ENCODE assay signal across 21 cellular contexts in genomic region chr20:63963784-63964301, GRCh38. TPM values are rescaled to one million over a fixed set of nuclear protein-coding genes. Genes with fewer than 3 reads are reported as not detected.
A peak's percentile ranks its signal among the peaks of the same experiment; 100 is the strongest.
DNase-seq lines count a peak whose midpoint lies in the region; ATAC-seq and TF ChIP-seq lines count a peak whose summit lies in the region.
"Had no signal": no experiment of that assay in that cellular context is flagged by ENCODE, and none has a peak within 500 bp of the region (broad histone marks: within the 10 kb centered on the region; RNA-seq: fewer than 3 reads in every experiment).

No MANE protein-coding gene starts in this region.

- no peak overlapping the region for H3K4me2 ChIP-seq in mammary epithelial cell (ENCODE audit: insufficient read depth, low read depth, low read length)
- H3K4me2 ChIP-seq in osteoblast (ENCODE audit: insufficient read depth, low read length): no peak overlapping the region
- no peak overlapping the region for H3K4me2 ChIP-seq in Karpas-422 (ENCODE audit: low read depth, low read length, poor library complexity, severe bottlenecking)
- H3K4me2 ChIP-seq: A549 had no signal

- no peak for TF ChIP-seq POLR2A in breast epithelium (IDR thresholded peaks at IDR 0.05)

- H3K4me1 Mint-ChIP-seq in glutamatergic neuron (ENCODE audit: low read depth, unreplicated experiment) (no peaks in the 10 kb centered on the region), type B pancreatic cell (ENCODE audit: unreplicated experiment) (no peaks in the 10 kb centered on the region)

- no peak for TF ChIP-seq CTCF in mammary epithelial cell (conservative IDR thresholded peaks at IDR 0.05 in 1 of 2, IDR thresholded peaks at IDR 0.05 in 1 of 2; ENCODE audit: extremely low read depth in 1 of 2, insufficient read depth in 1 of 2, low read depth in 1 of 2, low read length in 2 of 2)
- TF ChIP-seq CTCF in breast epithelium (IDR thresholded peaks at IDR 0.05): no peak
- TF ChIP-seq CTCF in Panc1 (IDR thresholded peaks at IDR 0.05): no peak
- TF ChIP-seq CTCF in glutamatergic neuron (IDR thresholded peaks at IDR 0.05; ENCODE audit: partially characterized antibody, unreplicated experiment): no peak
- no peak for TF ChIP-seq CTCF in osteoblast (IDR thresholded peaks at IDR 0.05; ENCODE audit: extremely low read depth, low read depth, low read length)
- no peak for TF ChIP-seq CTCF in type B pancreatic cell (conservative IDR thresholded peaks at IDR 0.05)

- H3K9ac ChIP-seq in mammary epithelial cell (ENCODE audit: insufficient read depth, low read length): no peak overlapping the region
- no peak overlapping the region for H3K9ac ChIP-seq in Karpas-422 (ENCODE audit: low read length)

- H3K36me3 Mint-ChIP-seq in glutamatergic neuron (ENCODE audit: unreplicated experiment) (no peaks in the 10 kb centered on the region), type B pancreatic cell (no peaks in the 10 kb centered on the region)

- DNase-seq in mammary epithelial cell (no peak), breast epithelium (ENCODE audit: low spot score in 2 of 2) (no peak), Panc1 (ENCODE audit: low read depth, low spot score) (no peak), glutamatergic neuron (peak; percentile 8), osteoblast (ENCODE audit: insufficient read length, low spot score, missing footprints) (peak; percentile 80), Karpas-422 (no peak), OCI-M1 (lab: John Stamatoyannopoulos, UW) (no peak), type B pancreatic cell (ENCODE audit: extremely low spot score, unreplicated experiment) (no peak)
- DNase-seq: DMS53, GDM1, H7, MM.1S, NCI-H1092, NCI-H1436 treated with DMSO at 0.1 percent for 48 hours, NCI-H1930, NCI-H2227 treated with DMSO at 0.1 percent for 48 hours, NCI-H510A, SHP77 treated with DMSO at 0.1 percent for 48 hours had no signal

- H3K4me1 ChIP-seq in mammary epithelial cell (ENCODE audit: insufficient read depth, low read length): peaks cover 4% of the 10 kb centered on the region
- H3K4me1 ChIP-seq in breast epithelium: peaks cover 0 to 8% of the 10 kb centered on the region in 2 donors
- H3K4me1 ChIP-seq in Panc1 (ENCODE audit: control insufficient read depth, insufficient read depth, low read length): peaks cover 5% of the 10 kb centered on the region
- H3K4me1 ChIP-seq in osteoblast (ENCODE audit: insufficient read depth, low read length): peaks cover 6% of the 10 kb centered on the region
- peaks cover 7% of the 10 kb centered on the region for H3K4me1 ChIP-seq in Karpas-422 (ENCODE audit: low read length)

- H3K27me3 ChIP-seq in mammary epithelial cell (ENCODE audit: insufficient read depth, low read length) (no peaks in the 10 kb centered on the region), breast epithelium (no peaks in the 10 kb centered on the region), Panc1 (ENCODE audit: control insufficient read depth, insufficient read depth, low read length) (no peaks in the 10 kb centered on the region), osteoblast (ENCODE audit: insufficient read depth, low read length) (no peaks in the 10 kb centered on the region), Karpas-422 (ENCODE audit: low read length) (no peaks in the 10 kb centered on the region)

- intact Hi-C loops in mammary epithelial cell (cut with micrococcal nuclease) (no loop called here), breast epithelium (cut with DNase I; ENCODE audit: low total_unique reads) (no loop called here), Panc1 (cut with micrococcal nuclease; ENCODE audit: unreplicated experiment) (no loop called here)

- H3K27ac Mint-ChIP-seq in glutamatergic neuron (ENCODE audit: unreplicated experiment) (no peak overlapping the region), type B pancreatic cell (no peak overlapping the region)
- H3K27ac Mint-ChIP-seq: B cell had no signal

- POLR2A ChIA-PET in Panc1 (lab: Charles Lee): no interaction called here

- no peak for ATAC-seq in Panc1
- ATAC-seq: A549 had no signal

- no peak overlapping the region for H3K4me3 ChIP-seq in mammary epithelial cell (replicated peaks in 1 of 3; ENCODE audit: insufficient read depth in 1 of 3, low read depth in 2 of 3, low read length in 3 of 3)
- no peak overlapping the region for H3K4me3 ChIP-seq in breast epithelium
- H3K4me3 ChIP-seq in Panc1 (ENCODE audit: low read depth in 2 of 2, low read length in 2 of 2): no peak overlapping the region
- no peak overlapping the region for H3K4me3 ChIP-seq in osteoblast (ENCODE audit: insufficient read depth, low read length)
- no peak overlapping the region for H3K4me3 ChIP-seq in Karpas-422 (ENCODE audit: low read length)
- H3K4me3 ChIP-seq: A549, SK-N-MC had no signal

- WGBS in mammary epithelial cell (ENCODE audit: low coverage, missing lambda C conversion rate): 92% methylated on average over 13 of the region's 16 CpGs

- H2AFZ ChIP-seq in mammary epithelial cell (ENCODE audit: low read depth, low read length) (no peak overlapping the region), osteoblast (ENCODE audit: low read length) (no peak overlapping the region), Karpas-422 (ENCODE audit: low read length) (no peak overlapping the region)

- BruUV-seq in mammary epithelial cell (replicated peaks; lab: Mats Ljungman, UMichigan) (TSS peak; percentile 13), Panc1 (replicated peaks; lab: Mats Ljungman, UMichigan) (TSS peak; percentile 52)

- H3K79me2 ChIP-seq in mammary epithelial cell (ENCODE audit: insufficient read depth, low read length) (peaks cover 8% of the 10 kb centered on the region), osteoblast (ENCODE audit: insufficient read depth, low read length) (peaks cover 6% of the 10 kb centered on the region), Karpas-422 (ENCODE audit: low read length) (peaks cover 11% of the 10 kb centered on the region)

- no peak overlapping the region for H3K27ac ChIP-seq in mammary epithelial cell (ENCODE audit: insufficient read depth, low read depth, low read length)
- H3K27ac ChIP-seq in breast epithelium: no peak overlapping the region
- no peak overlapping the region for H3K27ac ChIP-seq in Panc1 (ENCODE audit: low read length)
- H3K27ac ChIP-seq in osteoblast (ENCODE audit: low read depth, low read length): no peak overlapping the region
- H3K27ac ChIP-seq in Karpas-422 (ENCODE audit: low read length): no peak overlapping the region
- H3K27ac ChIP-seq: A549, SK-N-MC had no signal

- no peaks in the 10 kb centered on the region for H3K9me2 ChIP-seq in Karpas-422 (replicated peaks; ENCODE audit: insufficient read depth, low read length)

- CTCF ChIA-PET in mammary epithelial cell (lab: Charles Lee; ENCODE audit: low non-redundant PET): no interaction called here
- CTCF ChIA-PET in Panc1 (lab: Charles Lee): no interaction called here

- H3K36me3 ChIP-seq in mammary epithelial cell (ENCODE audit: insufficient read depth, low read length) (no peaks in the 10 kb centered on the region), breast epithelium (peaks cover 8% of the 10 kb centered on the region), Panc1 (ENCODE audit: control insufficient read depth, insufficient read depth, low read length) (no peaks in the 10 kb centered on the region), osteoblast (ENCODE audit: insufficient read depth, low read length) (peaks cover 36% of the 10 kb centered on the region), Karpas-422 (ENCODE audit: insufficient read depth, low read length) (no peaks in the 10 kb centered on the region)

- H3K4me3 Mint-ChIP-seq in glutamatergic neuron (ENCODE audit: unreplicated experiment) (no peak overlapping the region), type B pancreatic cell (no peak overlapping the region)
- H3K4me3 Mint-ChIP-seq: B cell had no signal

- H3K9me3 ChIP-seq in mammary epithelial cell (replicated peaks; ENCODE audit: insufficient read depth, low read length): no peaks in the 10 kb centered on the region
- H3K9me3 ChIP-seq in breast epithelium: peaks cover 0 to 15% of the 10 kb centered on the region in 2 donors
- H3K9me3 ChIP-seq in Panc1 (ENCODE audit: control insufficient read depth, insufficient read depth, low read depth, low read length): no peaks in the 10 kb centered on the region
- H3K9me3 ChIP-seq in osteoblast (ENCODE audit: low read depth, low read length): no peaks in the 10 kb centered on the region
- no peaks in the 10 kb centered on the region for H3K9me3 ChIP-seq in Karpas-422 (ENCODE audit: low read length)
- H3K9me3 ChIP-seq: A549 had no signal

- H3K9me3 Mint-ChIP-seq in glutamatergic neuron (ENCODE audit: unreplicated experiment) (no peaks in the 10 kb centered on the region), type B pancreatic cell (no peaks in the 10 kb centered on the region)

- no peaks in the 10 kb centered on the region for H4K20me1 ChIP-seq in mammary epithelial cell (ENCODE audit: insufficient read depth, low read length)
- peaks cover 3% of the 10 kb centered on the region for H4K20me1 ChIP-seq in osteoblast (ENCODE audit: insufficient read depth, low read length)
- H4K20me1 ChIP-seq in Karpas-422 (ENCODE audit: insufficient read depth, low read depth, low read length): no peaks in the 10 kb centered on the region

- H3K27me3 Mint-ChIP-seq in glutamatergic neuron (ENCODE audit: unreplicated experiment): peaks cover under 1% of the 10 kb centered on the region
- no peaks in the 10 kb centered on the region for H3K27me3 Mint-ChIP-seq in type B pancreatic cell
- H3K27me3 Mint-ChIP-seq: B cell had no signal

- in situ Hi-C loops in mammary epithelial cell (cut with MboI; ENCODE audit: low sequenced_read_pairs in 2 of 2) (no loop called here), Panc1 (cut with HindIII; ENCODE audit: low pct_unique_long_range_greater_than_20kb, low sequenced_read_pairs) (no loop called here)

- dilution Hi-C loops in mammary epithelial cell (cut with HindIII; ENCODE audit: low sequenced_read_pairs): no loop called here

RNA-seq across cellular contexts. Expression of gene ZNF512B, which starts 5.9 kb away (rescaled TPM):
- total RNA-seq in mammary epithelial cell (10 to 100 TPM in 1 of 2 donors, 1 to 10 TPM in 1; 9.2 to 17.2 TPM), breast epithelium (10 to 100 TPM in 1 of 3 donors, 1 to 10 TPM in 2; 5.8 to 12.7 (median 9.2) TPM), Panc1 (2021; ENCODE audit: unreplicated experiment) (17.9 TPM), glutamatergic neuron (ENCODE audit: unreplicated experiment) (32.2 TPM), osteoblast (12.1 and 14.5 TPM in 2 replicates), type B pancreatic cell (ENCODE audit: low replicate concordance) (34.7 and 40.8 TPM in 2 replicates)
- 3.2 TPM for polyA plus RNA-seq in mammary epithelial cell
- 3.9 TPM for polyA minus RNA-seq in mammary epithelial cell
- polyA plus RNA-seq in Panc1 (2012; ENCODE audit: insufficient read length): 13.6 TPM
- 4.2 and 9.0 TPM in 2 replicates for total RNA-seq in Karpas-422 (2014; rRNA removed; shearing (Covaris generic); ENCODE audit: low replicate concordance)

RNA-seq across cellular contexts. Expression of gene UCKL1, which starts 7.6 kb away (rescaled TPM):
- 10 to 100 TPM; 28.5 to 34.3 TPM for total RNA-seq in mammary epithelial cell
- 37.0 TPM for polyA plus RNA-seq in mammary epithelial cell
- 17.7 TPM for polyA minus RNA-seq in mammary epithelial cell
- total RNA-seq in breast epithelium: 10 to 100 TPM; 24.2 to 44.9 (median 36.3) TPM
- total RNA-seq in Panc1 (2021; ENCODE audit: unreplicated experiment): 47.4 TPM
- polyA plus RNA-seq in Panc1 (2012; ENCODE audit: insufficient read length): 76.5 TPM
- 130 TPM for total RNA-seq in glutamatergic neuron (ENCODE audit: unreplicated experiment)
- total RNA-seq in osteoblast: 21.0 and 23.9 TPM in 2 replicates
- 32.3 and 35.3 TPM in 2 replicates for total RNA-seq in Karpas-422 (2014; rRNA removed; shearing (Covaris generic); ENCODE audit: low replicate concordance)
- 44.1 and 49.7 TPM in 2 replicates for total RNA-seq in type B pancreatic cell (ENCODE audit: low replicate concordance)

RNA-seq across cellular contexts. Expression of gene SAMD10, which starts 15.6 kb away (rescaled TPM):
- total RNA-seq in mammary epithelial cell (1 to 10 TPM; 1.5 to 3.5 TPM), breast epithelium (1 to 10 TPM in 2 of 3 donors, under 1 TPM in 1; 0.96 to 3.3 (median 2.8) TPM), Panc1 (2021; ENCODE audit: unreplicated experiment) (8.8 TPM), glutamatergic neuron (ENCODE audit: unreplicated experiment) (3.1 TPM), osteoblast (0.59 and 1.4 TPM in 2 replicates), type B pancreatic cell (ENCODE audit: low replicate concordance) (7.4 and 16.9 TPM in 2 replicates)
- polyA plus RNA-seq in mammary epithelial cell: 0.83 TPM
- polyA minus RNA-seq in mammary epithelial cell: 0.67 TPM
- 13.2 TPM for polyA plus RNA-seq in Panc1 (2012; ENCODE audit: insufficient read length)
- total RNA-seq in Karpas-422 (2014; rRNA removed; shearing (Covaris generic); ENCODE audit: low replicate concordance): 11.7 and 13.0 TPM in 2 replicates
- polyA plus RNA-seq: A549 had no signal

RNA-seq across cellular contexts. Expression of gene PRPF6, which starts 17.1 kb away (rescaled TPM):
- total RNA-seq in mammary epithelial cell (10 to 100 TPM; 33.5 to 56.9 TPM), breast epithelium (10 to 100 TPM; 53.9 to 67.5 (median 59.6) TPM), Panc1 (2021; ENCODE audit: unreplicated experiment) (88.4 TPM), glutamatergic neuron (ENCODE audit: unreplicated experiment) (60.9 TPM), osteoblast (47.1 and 56.1 TPM in 2 replicates), type B pancreatic cell (ENCODE audit: low replicate concordance) (64.3 and 67.9 TPM in 2 replicates)
- 34.0 TPM for polyA plus RNA-seq in mammary epithelial cell
- polyA minus RNA-seq in mammary epithelial cell: 81.7 TPM
- 125 TPM for polyA plus RNA-seq in Panc1 (2012; ENCODE audit: insufficient read length)
- total RNA-seq in Karpas-422 (2014; rRNA removed; shearing (Covaris generic); ENCODE audit: low replicate concordance): 24.2 and 40.7 TPM in 2 replicates

Comparison
In these comparisons a context has a peak if more than half of its experiments do, and no peak if none do; other contexts are left out.
1. DNase-seq: peak in glutamatergic neuron (single experiment) and osteoblast (single experiment); none in mammary epithelial cell (single experiment), breast epithelium (0 of 2), Panc1 (single experiment), Karpas-422 (single experiment), OCI-M1 (single experiment) and type B pancreatic cell (single experiment).